8 cellular contexts compared by ENCODE assay signal in the genomic region with DNA sequence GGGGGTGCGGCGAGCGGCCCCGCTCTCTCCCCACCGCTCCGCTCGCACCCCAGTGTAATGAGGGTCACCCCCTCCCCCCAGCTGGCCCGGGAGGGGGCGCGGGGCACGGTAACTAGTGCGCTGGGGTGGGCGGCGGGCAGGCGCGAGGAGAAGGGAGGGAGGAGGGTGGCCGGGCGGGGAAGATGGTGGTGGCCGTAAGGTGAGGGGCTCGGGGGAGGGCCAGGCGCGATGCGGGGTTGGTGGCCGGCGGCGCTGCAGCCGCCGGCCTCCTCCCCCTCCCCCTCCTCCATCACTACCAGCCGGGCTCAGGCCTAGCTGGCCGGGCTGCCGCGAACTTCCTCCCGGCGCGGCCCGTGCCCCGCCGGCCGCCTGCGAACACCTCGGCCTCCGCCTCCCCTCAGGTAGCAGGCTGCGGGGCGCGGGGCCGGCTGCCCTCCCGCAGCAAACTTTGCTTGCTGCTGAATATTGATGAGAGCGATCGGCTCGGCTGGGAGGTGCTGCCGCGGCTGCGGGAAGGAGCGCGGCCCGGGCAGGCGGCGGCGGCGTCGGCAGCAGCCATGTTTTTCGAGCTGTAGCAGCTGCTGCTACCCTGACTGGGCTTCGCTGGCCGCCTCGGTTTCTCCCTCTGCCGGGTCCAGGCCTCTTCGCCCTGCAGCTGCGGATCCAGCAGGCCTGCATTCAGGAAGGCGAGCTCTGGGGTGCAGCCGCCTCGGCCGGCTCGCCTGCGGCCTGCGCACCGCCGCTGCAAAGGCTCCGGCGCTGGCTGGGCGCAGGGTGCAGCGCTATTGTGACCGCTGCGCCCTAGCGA. TPM values are rescaled to one million over a fixed set of nuclear protein-coding genes. Genes with fewer than 3 reads are reported as not detected.
DNase-seq lines count a peak whose midpoint lies in the region; TF ChIP-seq lines count a peak whose summit lies in the region.

No MANE protein-coding gene starts in this region.

- H3K27me3 Mint-ChIP-seq in activated CD4-positive, alpha-beta memory T cell treated with anti-CD3 and anti-CD28 coated beads for 36 hours = no peaks in the 10 kb centered on the region
- H3K27me3 Mint-ChIP-seq in mesothelial cell of epicardium (ENCODE audit: low read depth) = no peaks in the 10 kb centered on the region

- peaks cover 38% of the 10 kb centered on the region for H3K4me1 Mint-ChIP-seq in activated CD4-positive, alpha-beta memory T cell treated with anti-CD3 and anti-CD28 coated beads for 36 hours (ENCODE audit: low read depth)
- peaks cover 26% of the 10 kb centered on the region for H3K4me1 Mint-ChIP-seq in mesothelial cell of epicardium

- in situ Hi-C loops in HAP-1 (cut with MboI; ENCODE audit: low sequenced_read_pairs) = no loop called here

- H3K4me1 ChIP-seq in HAP-1 (peaks cover 28% of the 10 kb centered on the region), endocrine pancreas (ENCODE audit: control insufficient read depth, insufficient read depth, low read length) (peaks cover 15% of the 10 kb centered on the region)

- peaks cover 29% of the 10 kb centered on the region for H3K36me3 Mint-ChIP-seq in activated CD4-positive, alpha-beta memory T cell treated with anti-CD3 and anti-CD28 coated beads for 36 hours
- H3K36me3 Mint-ChIP-seq in mesothelial cell of epicardium = peaks cover 14% of the 10 kb centered on the region

- CTCF ChIA-PET in activated CD4-positive, alpha-beta memory T cell treated with anti-CD3 and anti-CD28 coated beads for 36 hours (lab: Charles Lee) = interaction anchor here (1.2 to 6.8 kb wide), 3 partner anchors 21 to 257 kb away, joined by 3 to 66 read pairs (median 4); no protein-coding TSS in a partner anchor

- H3K4me3 ChIP-seq in GM12865 (ENCODE audit: low read depth, low read length) = peak overlapping the region; percentile 95
- H3K4me3 ChIP-seq in HAP-1 = peak overlapping the region; percentile 49
- H3K4me3 ChIP-seq in MG63 = peak overlapping the region; percentile 82
- peak overlapping the region; percentile 53 for H3K4me3 ChIP-seq in endocrine pancreas (ENCODE audit: control insufficient read depth, insufficient read depth, low read length)

- DNase-seq in GM12865 (ENCODE audit: low read depth) (peak; percentile 79), HAP-1 (ENCODE audit: low spot score in 2 of 2) (peak; percentile 28 to 71), MG63 (peak; percentile 70), mesothelial cell of epicardium (ENCODE audit: low spot score in 2 of 2, unreplicated experiment in 2 of 2) (peak; percentile 45 to 61), NCI-H1694 treated with DMSO at 0.1 percent for 48 hours (lab: John Stamatoyannopoulos, UW) (no peak)
- DNase-seq in activated CD4-positive, alpha-beta memory T cell treated with anti-CD3 and anti-CD28 coated beads for 36 hours = peak; percentile 54
- DNase-seq in stimulated activated naive CD4-positive, alpha-beta T cell treated with Interleukin-2 at 50 U/mL for 16 hours (lab: John Stamatoyannopoulos, UW) = peak; percentile 37

- intact Hi-C loops in activated CD4-positive, alpha-beta memory T cell treated with anti-CD3 and anti-CD28 coated beads for 36 hours (cut with micrococcal nuclease) = loop anchor here (1.0 to 5.0 kb wide), 5 partner anchors 20 to 597 kb away; partner anchors contain the start of genes LMAN2, PRELID1, RAB24 and RNF44

- peak overlapping the region; percentile 74 for H3K9ac ChIP-seq in endocrine pancreas (ENCODE audit: control insufficient read depth, insufficient read depth, low read length)

- POLR2A ChIA-PET in activated CD4-positive, alpha-beta memory T cell treated with anti-CD3 and anti-CD28 coated beads for 36 hours (lab: Charles Lee) = interaction anchor here (0.6 to 1.7 kb wide), 4 partner anchors 8 to 169 kb away, joined by 3 to 5 read pairs (median 4); partner anchors contain the start of genes PRELID1 and RAB24

- H3K27ac Mint-ChIP-seq in activated CD4-positive, alpha-beta memory T cell treated with anti-CD3 and anti-CD28 coated beads for 36 hours = peak overlapping the region; percentile 89
- peak overlapping the region; percentile 96 for H3K27ac Mint-ChIP-seq in mesothelial cell of epicardium

- H3K36me3 ChIP-seq in HAP-1 (replicated peaks) (peaks cover 37% of the 10 kb centered on the region), MG63 (peaks cover 44% of the 10 kb centered on the region), endocrine pancreas (ENCODE audit: control insufficient read depth, insufficient read depth, low read length) (no peaks in the 10 kb centered on the region)

- no peaks in the 10 kb centered on the region for H3K9me3 Mint-ChIP-seq in activated CD4-positive, alpha-beta memory T cell treated with anti-CD3 and anti-CD28 coated beads for 36 hours
- H3K9me3 Mint-ChIP-seq in mesothelial cell of epicardium = no peaks in the 10 kb centered on the region

- peak overlapping the region; percentile 90 for H3K4me3 Mint-ChIP-seq in activated CD4-positive, alpha-beta memory T cell treated with anti-CD3 and anti-CD28 coated beads for 36 hours
- peak overlapping the region; percentile 80 for H3K4me3 Mint-ChIP-seq in mesothelial cell of epicardium

- H3K27me3 ChIP-seq in HAP-1 (ENCODE audit: low read depth) = no peaks in the 10 kb centered on the region
- no peaks in the 10 kb centered on the region for H3K27me3 ChIP-seq in MG63
- no peaks in the 10 kb centered on the region for H3K27me3 ChIP-seq in endocrine pancreas (ENCODE audit: control insufficient read depth, insufficient read depth, low read length)

- H3K9me3 ChIP-seq in HAP-1 (no peaks in the 10 kb centered on the region), MG63 (no peaks in the 10 kb centered on the region), endocrine pancreas (ENCODE audit: control insufficient read depth, low read length) (no peaks in the 10 kb centered on the region)

- no peak for TF ChIP-seq CTCF in GM12865 (IDR thresholded peaks at IDR 0.05; ENCODE audit: insufficient read depth, low read depth, low read length, missing control alignments)
- TF ChIP-seq CTCF in mesothelial cell of epicardium (IDR thresholded peaks at IDR 0.05; ENCODE audit: unreplicated experiment) = no peak

RNA-seq across cellular contexts. Expression of gene NSD1, which starts 0.5 kb away (rescaled TPM):
- total RNA-seq in MG63 (2014; rRNA removed; shearing (Covaris generic); ENCODE audit: low replicate concordance) = 30.9 and 43.8 TPM in 2 replicates
- 10 to 100 TPM; 54.6 to 55.5 TPM for total RNA-seq in activated CD4-positive, alpha-beta memory T cell treated with anti-CD3 and anti-CD28 coated beads for 36 hours
- total RNA-seq in mesothelial cell of epicardium = 153 to 164 TPM (median 161 TPM) in 3 replicates

RNA-seq across cellular contexts. Expression of gene FGFR4, which starts 47.3 kb away (rescaled TPM):
- 51.3 and 96.6 TPM in 2 replicates for total RNA-seq in MG63 (2014; rRNA removed; shearing (Covaris generic); ENCODE audit: low replicate concordance)
- under 1 TPM; 0.76 to 0.87 TPM for total RNA-seq in activated CD4-positive, alpha-beta memory T cell treated with anti-CD3 and anti-CD28 coated beads for 36 hours
- total RNA-seq in mesothelial cell of epicardium = 4.7 to 8.0 TPM (median 5.9 TPM) in 3 replicates
